In the genomic region with DNA sequence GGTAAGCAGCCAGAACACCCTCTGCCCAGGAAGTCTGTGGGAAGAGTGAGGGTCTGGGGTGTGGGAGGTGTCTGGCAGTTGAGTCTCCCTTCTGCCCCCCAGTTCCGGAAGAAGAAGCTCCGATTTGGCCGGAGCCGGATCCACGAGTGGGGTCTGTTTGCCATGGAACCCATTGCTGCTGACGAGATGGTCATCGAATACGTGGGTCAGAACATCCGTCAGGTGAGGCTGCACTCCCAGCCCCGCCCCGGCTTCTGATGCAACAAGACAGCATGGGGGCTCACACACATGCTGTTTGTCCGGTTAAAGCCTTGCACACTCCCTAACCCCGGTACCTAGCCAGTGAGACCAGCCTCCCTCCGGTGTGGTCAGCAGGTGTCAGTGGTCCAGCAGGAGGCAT, we compare ENCODE assay signal across 21 cellular contexts. TPM values are rescaled to one million over a fixed set of nuclear protein-coding genes. Genes with fewer than 3 reads are reported as not detected.
A peak's percentile ranks its signal among the peaks of the same experiment; 100 is the strongest.
DNase-seq lines count a peak whose midpoint lies in the region; ATAC-seq, FAIRE-seq and TF ChIP-seq lines count a peak whose summit lies in the region.
"Had no signal": no experiment of that assay in that cellular context is flagged by ENCODE, and none has a peak within 500 bp of the region (broad histone marks: within the 10 kb centered on the region; RNA-seq: fewer than 3 reads in every experiment).

No MANE protein-coding gene starts in this region.

- peaks cover 2% of the 10 kb centered on the region for H3K9me1 ChIP-seq in K562 (ENCODE audit: control insufficient read depth, insufficient read depth, low read length)

- BruUV-seq in K562 (replicated peaks; lab: Mats Ljungman, UMichigan) = no TSS peak

- no peak overlapping the region for H3K4me3 ChIP-seq in K562
- H3K4me3 ChIP-seq in heart left ventricle = no peak overlapping the region
- H3K4me3 ChIP-seq: A549; BLaER1 treated with 17β-estradiol and CSF1 and Interleukin-3, amounts not matched to agents 10 nM and 100 nM; GM12878 had no signal

- no peak overlapping the region for H3K4me3 Mint-ChIP-seq in activated naive CD8-positive, alpha-beta T cell treated with anti-CD3 and anti-CD28 coated beads, Interleukin-2, amount 50 U/mL, for 24 hours
- H3K4me3 Mint-ChIP-seq in activated naive CD8-positive, alpha-beta T cell treated with anti-CD3 and anti-CD28 coated beads for 36 hours = no peak overlapping the region
- H3K4me3 Mint-ChIP-seq: B cell; CD4-positive, alpha-beta T cell; CD8-positive, alpha-beta T cell had no signal

- POLR2A ChIA-PET in K562 (lab: Yijun Ruan, JAX) = interaction anchor here (5.7 kb wide), 1 partner anchor 12 kb away, joined by 32 read pairs; no protein-coding TSS in a partner anchor

- H3K4me1 ChIP-seq in K562 (replicated peaks in 1 of 2; ENCODE audit: control insufficient read depth in 2 of 2, insufficient read depth in 2 of 2, low read length in 2 of 2) = peaks cover 5 to 51% of the 10 kb centered on the region in 2 experiments; a peak in 4 of 5 replicates
- H3K4me1 ChIP-seq in heart left ventricle = peaks cover 0 to 17% (median 9%) of the 10 kb centered on the region in 12 donors

- no peak overlapping the region for H3K9ac ChIP-seq in K562 (ENCODE audit: insufficient read depth in 1 of 2, low read depth in 2 of 2, low read length in 2 of 2)
- H3K9ac ChIP-seq: BLaER1 treated with 17β-estradiol and CSF1 and Interleukin-3, amounts not matched to agents 10 nM and 100 nM had no signal

- H3K79me2 ChIP-seq in K562 (ENCODE audit: control insufficient read depth, insufficient read depth, low read length) = peaks cover 13% of the 10 kb centered on the region

- WGBS in K562 (ENCODE audit: insufficient coverage, low coverage, missing lambda C conversion rate) = 92% methylated on average over 12 of the region's 14 CpGs
- 87 to 97% (median 93%) methylated on average over 11 to 14 of the region's 14 CpGs for WGBS in heart left ventricle, 4 donors

- H3K9me3 Mint-ChIP-seq in activated naive CD8-positive, alpha-beta T cell treated with anti-CD3 and anti-CD28 coated beads, Interleukin-2, amount 50 U/mL, for 24 hours = no peaks in the 10 kb centered on the region
- no peaks in the 10 kb centered on the region for H3K9me3 Mint-ChIP-seq in activated naive CD8-positive, alpha-beta T cell treated with anti-CD3 and anti-CD28 coated beads for 36 hours
- H3K9me3 Mint-ChIP-seq: CD4-positive, alpha-beta T cell; CD8-positive, alpha-beta T cell had no signal

- DNase-seq in activated naive CD8-positive, alpha-beta T cell treated with anti-CD3 and anti-CD28 coated beads, Interleukin-2, amount 50 U/mL, for 24 hours = no peak
- no peak for DNase-seq in activated naive CD8-positive, alpha-beta T cell treated with anti-CD3 and anti-CD28 coated beads for 36 hours
- DNase-seq in K562 (ENCODE audit: extremely low read depth in 1 of 4, low spot score in 3 of 4) = no peak
- no peak for DNase-seq in hippocampal formation (lab: John Stamatoyannopoulos, UW)
- DNase-seq in heart left ventricle = no peak
- DNase-seq: AML-193; Caco-2; Calu3; CD4-positive, alpha-beta T cell; CD8-positive, alpha-beta T cell; DMS79 treated with DMSO at 0.1 percent for 48 hours; GDM1 had no signal

- no peaks in the 10 kb centered on the region for H3K4me1 Mint-ChIP-seq in activated naive CD8-positive, alpha-beta T cell treated with anti-CD3 and anti-CD28 coated beads, Interleukin-2, amount 50 U/mL, for 24 hours
- H3K4me1 Mint-ChIP-seq in activated naive CD8-positive, alpha-beta T cell treated with anti-CD3 and anti-CD28 coated beads for 36 hours = no peaks in the 10 kb centered on the region
- H3K4me1 Mint-ChIP-seq: B cell had no signal

- TF ChIP-seq POLR2A in K562 (conservative IDR thresholded peaks at IDR 0.05) (no peak), heart left ventricle (IDR thresholded peaks at IDR 0.05) (no peak)

- peak overlapping the region; percentile 14 for H3K27ac Mint-ChIP-seq in activated naive CD8-positive, alpha-beta T cell treated with anti-CD3 and anti-CD28 coated beads, Interleukin-2, amount 50 U/mL, for 24 hours
- no peak overlapping the region for H3K27ac Mint-ChIP-seq in activated naive CD8-positive, alpha-beta T cell treated with anti-CD3 and anti-CD28 coated beads for 36 hours
- H3K27ac Mint-ChIP-seq: B cell; CD4-positive, alpha-beta T cell; CD8-positive, alpha-beta T cell had no signal

- in situ Hi-C loops in K562 (cut with MboI) = loop anchor here (10.0 to 25.0 kb wide), 2 partner anchors 314 to 456 kb away; a partner anchor contains a TSS

- H3K27me3 ChIP-seq in K562 (ENCODE audit: control insufficient read depth in 2 of 2, insufficient read depth in 2 of 2, low read length in 2 of 2) (no peaks in the 10 kb centered on the region), heart left ventricle (no peaks in the 10 kb centered on the region)
- H3K27me3 ChIP-seq: BLaER1 treated with 17β-estradiol and CSF1 and Interleukin-3, amounts not matched to agents 10 nM and 100 nM had no signal

- H2AFZ ChIP-seq in K562 (ENCODE audit: low read depth, low read length) = no peak overlapping the region

- no peak overlapping the region for H3K27ac ChIP-seq in K562 (ENCODE audit: extremely low read depth, low read depth, low read length)
- H3K27ac ChIP-seq in heart left ventricle = no peak overlapping the region
- H3K27ac ChIP-seq: 22Rv1; A549; BLaER1 treated with 17β-estradiol and CSF1 and Interleukin-3, amounts not matched to agents 10 nM and 100 nM; C4-2B had no signal

- H3K27me3 Mint-ChIP-seq in activated naive CD8-positive, alpha-beta T cell treated with anti-CD3 and anti-CD28 coated beads, Interleukin-2, amount 50 U/mL, for 24 hours = no peaks in the 10 kb centered on the region
- H3K27me3 Mint-ChIP-seq in activated naive CD8-positive, alpha-beta T cell treated with anti-CD3 and anti-CD28 coated beads for 36 hours = no peaks in the 10 kb centered on the region
- H3K27me3 Mint-ChIP-seq: B cell; CD4-positive, alpha-beta T cell had no signal

- no peak for TF ChIP-seq CTCF in K562 (IDR thresholded peaks at IDR 0.05 in 2 of 3, conservative IDR thresholded peaks at IDR 0.05 in 1 of 3; ENCODE audit: insufficient read depth in 2 of 3, low read depth in 1 of 3, low read length in 3 of 3)
- no peak for TF ChIP-seq CTCF in heart left ventricle (IDR thresholded peaks at IDR 0.05)

- TF ChIP-seq EP300 in K562 (IDR thresholded peaks at IDR 0.05; ENCODE audit: low read length) = no peak

- no peaks in the 10 kb centered on the region; the same call in none of the 2 replicates for H4K20me1 ChIP-seq in K562 (replicated peaks; ENCODE audit: control insufficient read depth, insufficient read depth, low read length)

- CTCF ChIA-PET in K562 (lab: Yijun Ruan, JAX; ENCODE audit: low intra/inter-chr PET ratio) = interaction anchor here (0.6 kb wide), 1 partner anchor 65 kb away, joined by 9 read pairs; no protein-coding TSS in a partner anchor

- peaks cover 16% of the 10 kb centered on the region for H3K36me3 Mint-ChIP-seq in activated naive CD8-positive, alpha-beta T cell treated with anti-CD3 and anti-CD28 coated beads, Interleukin-2, amount 50 U/mL, for 24 hours (ENCODE audit: low read depth)
- peaks cover 19% of the 10 kb centered on the region for H3K36me3 Mint-ChIP-seq in activated naive CD8-positive, alpha-beta T cell treated with anti-CD3 and anti-CD28 coated beads for 36 hours

- no peak for ATAC-seq in activated naive CD8-positive, alpha-beta T cell treated with anti-CD3 and anti-CD28 coated beads, Interleukin-2, amount 50 U/mL, for 24 hours
- no peak for ATAC-seq in K562
- ATAC-seq in heart left ventricle = no peak
- ATAC-seq: A549; CD8-positive, alpha-beta T cell; GM12878 had no signal

- no peak for FAIRE-seq in K562 (lab: Jason Lieb, UNC)
- FAIRE-seq: A549, D721Med, GM12878, GM12892, GM18507 had no signal

- H3K4me2 ChIP-seq in K562 (ENCODE audit: insufficient read depth, low read length) = no peak overlapping the region
- H3K4me2 ChIP-seq: A549; BLaER1 treated with 17β-estradiol and CSF1 and Interleukin-3, amounts not matched to agents 10 nM and 100 nM had no signal

- intact Hi-C loops in K562 (cut with micrococcal nuclease) = loop anchor here (10.0 kb wide), 2 partner anchors 164 to 314 kb away; no protein-coding TSS in a partner anchor
- intact Hi-C loops in heart left ventricle (cut with DNase I) = loop anchor here in 9 of 10 donors (5.0 to 10.0 kb wide), 9 partner anchors 94 to 894 kb away; a partner anchor contains a TSS

- H3K36me3 ChIP-seq in K562 (ENCODE audit: control insufficient read depth, insufficient read depth, low read length) (peaks cover 82% of the 10 kb centered on the region; the same call in 2 of the 3 replicates), heart left ventricle (peaks cover 0 to 85% (median 64%) of the 10 kb centered on the region in 9 donors)

- no peak for TF ChIP-seq RAD21 in K562 (CRISPR knock-in tag; conservative IDR thresholded peaks at IDR 0.05 in 1 of 2, IDR thresholded peaks at IDR 0.05 in 1 of 2)

- no peaks in the 10 kb centered on the region for H3K9me3 ChIP-seq in K562 (replicated peaks; ENCODE audit: control insufficient read depth, insufficient read depth, low read depth, low read length)
- no peaks in the 10 kb centered on the region for H3K9me3 ChIP-seq in heart left ventricle
- H3K9me3 ChIP-seq: A549; BLaER1 treated with 17β-estradiol and CSF1 and Interleukin-3, amounts not matched to agents 10 nM and 100 nM; Caco-2 had no signal

RNA-seq across cellular contexts. Expression of a gene that starts 4.0 kb away (rescaled TPM):
- total RNA-seq in activated naive CD8-positive, alpha-beta T cell treated with anti-CD3 and anti-CD28 coated beads for 36 hours = 1 to 10 TPM; 1.5 TPM
- 10.2 and 37.3 TPM in 2 replicates for total RNA-seq in K562 (2011; cell fraction: chromatin; rRNA removed; ENCODE audit: low replicate concordance)
- total RNA-seq in K562 (2011; cell fraction: nucleolus; rRNA removed) = 37.7 and 50.4 TPM in 2 replicates
- total RNA-seq in K562 (2011; cell fraction: nucleoplasm; rRNA removed) = 23.5 and 27.4 TPM in 2 replicates
- total RNA-seq in K562 (2014; rRNA removed) (49.1 and 61.1 TPM in 2 replicates), K562 (2014; rRNA removed; fragmentation: Illumina TruSeq; extraction: Trizol) (7.6 and 10.0 TPM in 2 replicates), K562 (2015; rRNA removed; fragmentation: Illumina TruSeq; extraction: Trizol) (23.6 and 24.1 TPM in 2 replicates), K562 (2021) (43.5 and 51.9 TPM in 2 replicates), heart left ventricle (10 to 100 TPM in 3 of 9 donors, 1 to 10 TPM in 6; 3.8 to 27.2 (median 6.9) TPM)
- polyA plus RNA-seq in K562 (2011; rRNA removed) (10.7 and 24.4 TPM in 2 replicates), K562 (2014; fragmentation: Illumina TruSeq; extraction: Trizol) (23.0 and 30.5 TPM in 2 replicates), K562 (2014; fragmentation: Nextera tagmentation; extraction: Ambion mirVana) (1 to 10 TPM; 5.4 to 6.7 TPM), K562 (2014; rRNA removed) (39.3 and 43.9 TPM in 2 replicates), heart left ventricle (1 to 10 TPM; 7.1 to 7.8 TPM)
- 30.3 and 36.8 TPM in 2 replicates for polyA plus RNA-seq in K562 (2011; cell fraction: cytosol; rRNA removed)
- 40.7 and 47.2 TPM in 2 replicates for polyA plus RNA-seq in K562 (2011; cell fraction: nucleus; rRNA removed)
- 27.3 and 32.5 TPM in 2 replicates for polyA plus RNA-seq in K562 (2012)
- 4.3 and 5.1 TPM in 2 replicates for polyA minus RNA-seq in K562 (2011; rRNA and poly(A)+ RNA removed)
- polyA minus RNA-seq in K562 (2011; cell fraction: cytosol; rRNA and poly(A)+ RNA removed) = 8.5 and 17.7 TPM in 2 replicates
- polyA minus RNA-seq in K562 (2011; cell fraction: nucleus; rRNA and poly(A)+ RNA removed) = 3.9 and 6.8 TPM in 2 replicates

RNA-seq across cellular contexts. Expression of a gene that starts 23.4 kb away (rescaled TPM):
- total RNA-seq in activated naive CD8-positive, alpha-beta T cell treated with anti-CD3 and anti-CD28 coated beads for 36 hours = 10 to 100 TPM; 28.5 to 31.7 TPM
- total RNA-seq in K562 (2011; cell fraction: chromatin; rRNA removed; ENCODE audit: low replicate concordance) = 24.2 and 49.1 TPM in 2 replicates
- 22.3 and 24.7 TPM in 2 replicates for total RNA-seq in K562 (2011; cell fraction: nucleolus; rRNA removed)
- total RNA-seq in K562 (2011; cell fraction: nucleoplasm; rRNA removed) = 17.1 and 19.1 TPM in 2 replicates
- total RNA-seq in K562 (2014; rRNA removed) (4.2 and 7.9 TPM in 2 replicates), K562 (2014; rRNA removed; fragmentation: Illumina TruSeq; extraction: Trizol) (2.0 and 2.5 TPM in 2 replicates), K562 (2015; rRNA removed; fragmentation: Illumina TruSeq; extraction: Trizol) (4.6 and 5.7 TPM in 2 replicates), K562 (2021) (30.2 and 36.0 TPM in 2 replicates), heart left ventricle (10 to 100 TPM in 3 of 9 donors, 1 to 10 TPM in 6; 4.6 to 12.1 (median 9.0) TPM)
- polyA plus RNA-seq in K562 (2011; rRNA removed) (2.2 and 3.0 TPM in 2 replicates), K562 (2014; fragmentation: Illumina TruSeq; extraction: Trizol) (15.0 and 20.1 TPM in 2 replicates), K562 (2014; fragmentation: Nextera tagmentation; extraction: Ambion mirVana) (under 1 TPM; 0.08 to 0.14 TPM), K562 (2014; rRNA removed) (15.5 and 16.9 TPM in 2 replicates), heart left ventricle (1 to 10 TPM; 8.1 to 9.3 TPM)
- 1.6 and 2.3 TPM in 2 replicates for polyA plus RNA-seq in K562 (2011; cell fraction: cytosol; rRNA removed)
- 15.4 and 22.7 TPM in 2 replicates for polyA plus RNA-seq in K562 (2011; cell fraction: nucleus; rRNA removed)
- polyA plus RNA-seq in K562 (2012) = 17.4 and 52.0 TPM in 2 replicates
- polyA minus RNA-seq in K562 (2011; rRNA and poly(A)+ RNA removed) = 1.7 and 2.1 TPM in 2 replicates
- 10.0 and 10.3 TPM in 2 replicates for polyA minus RNA-seq in K562 (2011; cell fraction: cytosol; rRNA and poly(A)+ RNA removed)
- polyA minus RNA-seq in K562 (2011; cell fraction: nucleus; rRNA and poly(A)+ RNA removed) = 6.1 and 8.6 TPM in 2 replicates

RNA-seq across cellular contexts. Expression of a gene that starts 29.5 kb away (rescaled TPM):
- total RNA-seq in activated naive CD8-positive, alpha-beta T cell treated with anti-CD3 and anti-CD28 coated beads for 36 hours = 1 to 10 TPM; 1.3 to 1.6 TPM
- 15.5 and 33.2 TPM in 2 replicates for total RNA-seq in K562 (2011; cell fraction: chromatin; rRNA removed; ENCODE audit: low replicate concordance)
- total RNA-seq in K562 (2011; cell fraction: nucleolus; rRNA removed) = 14.7 and 18.7 TPM in 2 replicates
- total RNA-seq in K562 (2011; cell fraction: nucleoplasm; rRNA removed) = 20.5 and 24.8 TPM in 2 replicates
- total RNA-seq in K562 (2014; rRNA removed) (0.78 and 0.86 TPM in 2 replicates), K562 (2014; rRNA removed; fragmentation: Illumina TruSeq; extraction: Trizol) (0.73 and 0.80 TPM in 2 replicates), K562 (2015; rRNA removed; fragmentation: Illumina TruSeq; extraction: Trizol) (0.79 and 1.1 TPM in 2 replicates), K562 (2021) (1.5 and 2.5 TPM in 2 replicates), heart left ventricle (1 to 10 TPM in 4 of 9 donors, under 1 TPM in 5; 0.20 to 2.1 (median 1.00) TPM)
- polyA plus RNA-seq in K562 (2011; rRNA removed) (1.2 and 3.0 TPM in 2 replicates), K562 (2014; fragmentation: Illumina TruSeq; extraction: Trizol) (0.80 and 1.6 TPM in 2 replicates), K562 (2014; fragmentation: Nextera tagmentation; extraction: Ambion mirVana) (under 1 TPM; 0.07 to 0.08 TPM), K562 (2014; rRNA removed) (1.2 and 2.1 TPM in 2 replicates), heart left ventricle (under 1 TPM; 0.22 to 0.76 TPM)
- 1.3 and 2.3 TPM in 2 replicates for polyA plus RNA-seq in K562 (2011; cell fraction: cytosol; rRNA removed)
- polyA plus RNA-seq in K562 (2011; cell fraction: nucleus; rRNA removed) = 13.0 and 14.6 TPM in 2 replicates
- 1.4 and 2.7 TPM in 2 replicates for polyA plus RNA-seq in K562 (2012)
- polyA minus RNA-seq in K562 (2011; rRNA and poly(A)+ RNA removed) = 3.0 and 6.1 TPM in 2 replicates
- 2.7 and 3.6 TPM in 2 replicates for polyA minus RNA-seq in K562 (2011; cell fraction: cytosol; rRNA and poly(A)+ RNA removed)
- 5.5 and 8.1 TPM in 2 replicates for polyA minus RNA-seq in K562 (2011; cell fraction: nucleus; rRNA and poly(A)+ RNA removed)

RNA-seq across cellular contexts. Expression of a gene that starts 32.1 kb away (rescaled TPM):
- 1 to 10 TPM; 5.4 to 5.7 TPM for total RNA-seq in activated naive CD8-positive, alpha-beta T cell treated with anti-CD3 and anti-CD28 coated beads for 36 hours
- total RNA-seq in K562 (2011; cell fraction: chromatin; rRNA removed; ENCODE audit: low replicate concordance) = 12.4 and 41.2 TPM in 2 replicates
- 46.8 and 54.4 TPM in 2 replicates for total RNA-seq in K562 (2011; cell fraction: nucleolus; rRNA removed)
- 36.7 and 43.2 TPM in 2 replicates for total RNA-seq in K562 (2011; cell fraction: nucleoplasm; rRNA removed)
- 19.0 and 23.5 TPM in 2 replicates for total RNA-seq in K562 (2014; rRNA removed)
- 6.3 and 7.8 TPM in 2 replicates for total RNA-seq in K562 (2014; rRNA removed; fragmentation: Illumina TruSeq; extraction: Trizol)
- total RNA-seq in K562 (2015; rRNA removed; fragmentation: Illumina TruSeq; extraction: Trizol) = 12.4 and 12.9 TPM in 2 replicates
- 21.9 and 23.3 TPM in 2 replicates for total RNA-seq in K562 (2021)
- polyA plus RNA-seq in K562 (2011; rRNA removed) = 15.8 and 29.7 TPM in 2 replicates
- polyA plus RNA-seq in K562 (2011; cell fraction: cytosol; rRNA removed) = 44.9 and 57.8 TPM in 2 replicates
- 25.0 and 28.3 TPM in 2 replicates for polyA plus RNA-seq in K562 (2011; cell fraction: nucleus; rRNA removed)
- 19.4 and 52.1 TPM in 2 replicates for polyA plus RNA-seq in K562 (2012)
- 14.1 and 18.0 TPM in 2 replicates for polyA plus RNA-seq in K562 (2014; fragmentation: Illumina TruSeq; extraction: Trizol)
- 1 to 10 TPM; 4.9 to 5.8 TPM for polyA plus RNA-seq in K562 (2014; fragmentation: Nextera tagmentation; extraction: Ambion mirVana)
- polyA plus RNA-seq in K562 (2014; rRNA removed) = 16.5 and 19.0 TPM in 2 replicates
- polyA minus RNA-seq in K562 (2011; rRNA and poly(A)+ RNA removed) = 12.8 and 14.8 TPM in 2 replicates
- 15.8 and 19.1 TPM in 2 replicates for polyA minus RNA-seq in K562 (2011; cell fraction: cytosol; rRNA and poly(A)+ RNA removed)
- polyA minus RNA-seq in K562 (2011; cell fraction: nucleus; rRNA and poly(A)+ RNA removed) = 9.3 and 12.7 TPM in 2 replicates
- total RNA-seq in heart left ventricle = 10 to 100 TPM in 6 of 9 donors, 1 to 10 TPM in 3; 8.5 to 28.9 (median 14.1) TPM
- 10 to 100 TPM in 1 of 2 donors, 1 to 10 TPM in 1; 8.1 to 10.8 TPM for polyA plus RNA-seq in heart left ventricle

RNA-seq across cellular contexts. Expression of a gene that starts 52.4 kb away (rescaled TPM):
- total RNA-seq in activated naive CD8-positive, alpha-beta T cell treated with anti-CD3 and anti-CD28 coated beads for 36 hours = 10 to 100 TPM; 32.4 to 33.0 TPM
- total RNA-seq in K562 (2011; cell fraction: chromatin; rRNA removed; ENCODE audit: low replicate concordance) = 37.7 and 76.5 TPM in 2 replicates
- 42.2 and 47.4 TPM in 2 replicates for total RNA-seq in K562 (2011; cell fraction: nucleolus; rRNA removed)
- total RNA-seq in K562 (2011; cell fraction: nucleoplasm; rRNA removed) = 37.8 and 42.9 TPM in 2 replicates
- total RNA-seq in K562 (2014; rRNA removed) (20.7 and 22.5 TPM in 2 replicates), K562 (2014; rRNA removed; fragmentation: Illumina TruSeq; extraction: Trizol) (11.6 and 13.0 TPM in 2 replicates), K562 (2015; rRNA removed; fragmentation: Illumina TruSeq; extraction: Trizol) (20.3 and 21.5 TPM in 2 replicates), K562 (2021) (32.1 and 45.8 TPM in 2 replicates), heart left ventricle (10 to 100 TPM; 19.5 to 65.8 (median 39.7) TPM)
- polyA plus RNA-seq in K562 (2011; rRNA removed) (26.9 and 29.6 TPM in 2 replicates), K562 (2014; fragmentation: Illumina TruSeq; extraction: Trizol) (30.6 and 36.8 TPM in 2 replicates), K562 (2014; fragmentation: Nextera tagmentation; extraction: Ambion mirVana) (1 to 10 TPM; 3.2 to 7.4 TPM), K562 (2014; rRNA removed) (42.6 and 48.0 TPM in 2 replicates), heart left ventricle (10 to 100 TPM; 50.5 to 73.8 TPM)
- polyA plus RNA-seq in K562 (2011; cell fraction: cytosol; rRNA removed) = 27.4 and 36.6 TPM in 2 replicates
- polyA plus RNA-seq in K562 (2011; cell fraction: nucleus; rRNA removed) = 78.8 and 87.4 TPM in 2 replicates
- polyA plus RNA-seq in K562 (2012) = 50.6 and 58.7 TPM in 2 replicates
- polyA minus RNA-seq in K562 (2011; rRNA and poly(A)+ RNA removed) = 18.1 and 24.6 TPM in 2 replicates
- polyA minus RNA-seq in K562 (2011; cell fraction: cytosol; rRNA and poly(A)+ RNA removed) = 15.8 and 19.9 TPM in 2 replicates
- 11.7 and 19.1 TPM in 2 replicates for polyA minus RNA-seq in K562 (2011; cell fraction: nucleus; rRNA and poly(A)+ RNA removed)
